In the genomic region with DNA sequence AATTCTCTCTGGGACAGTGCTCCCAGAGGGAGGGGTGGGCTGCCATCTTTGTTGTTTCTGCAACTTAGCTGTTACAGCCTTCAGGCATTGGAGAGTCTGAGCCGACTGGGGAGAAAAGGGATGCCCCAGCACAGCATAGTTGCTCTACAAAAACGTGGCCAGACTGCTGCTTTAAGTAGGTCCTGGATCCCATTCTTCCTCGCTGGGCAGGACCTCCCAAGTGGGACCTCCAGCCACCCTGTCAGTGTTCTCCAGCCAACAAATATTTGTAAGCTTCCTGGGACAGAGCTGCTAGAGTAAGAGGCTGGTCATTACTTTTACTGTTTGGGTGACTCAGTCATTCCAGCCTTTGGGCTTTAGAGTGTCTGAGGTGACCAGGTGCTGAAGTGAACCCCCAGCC, we compare ENCODE assay signal across 26 cellular contexts.
"Had no signal": no experiment of that assay in that cellular context is flagged by ENCODE, and none has a peak within 500 bp of the region (broad histone marks: within the 10 kb centered on the region; RNA-seq: fewer than 3 reads in every experiment).

No MANE protein-coding gene starts in this region.

- H3K9ac ChIP-seq: neural progenitor cell had no signal

- H3K36me3 ChIP-seq: left lung, lower lobe of right lung, neural progenitor cell, ovary, right atrium auricular region, right lobe of liver, tibial nerve, vagina had no signal

- H3K4me3 ChIP-seq: left lung, lower lobe of right lung, neural progenitor cell, ovary, right atrium auricular region, right lobe of liver, smooth muscle cell, tibial nerve, vagina had no signal

- H3K4me3 Mint-ChIP-seq: mesothelial cell of epicardium; naive B cell; natural killer cell; nephron progenitor cell; neural progenitor cell; stimulated activated memory B cell treated with anti-CD40 and anti-IgM and Interleukin-4, amounts not matched to agents 10 μg/mL and 1 μg/mL and 100 μg/mL, for 72 hours; stimulated activated naive CD8-positive, alpha-beta T cell treated with anti-CD3 and anti-CD28 coated beads, Interleukin-15, amount 100 ng/mL, for 72 hours; type B pancreatic cell had no signal

- H3K27ac ChIP-seq: left lung, lower lobe of right lung, neural progenitor cell, ovary, right atrium auricular region, right lobe of liver, tibial nerve, vagina had no signal

- ATAC-seq: left colon; left lung; lower lobe of right lung; natural killer cell; right lobe of liver; stimulated activated memory B cell treated with anti-CD40 and anti-IgM and Interleukin-4, amounts not matched to agents 10 μg/mL and 1 μg/mL and 100 μg/mL, for 72 hours had no signal

- DNase-seq: left colon; left lung; lower lobe of right lung; mammary epithelial cell; mesendoderm; naive B cell; natural killer cell; nephron progenitor cell; ovary; right lobe of liver; stimulated activated CD4-positive, alpha-beta T cell treated with anti-CD3 and anti-CD28 coated beads, Interleukin-1b, Interleukin-23, amount 100 ng/mL, for 48 hours; stimulated activated CD4-positive, alpha-beta T cell treated with anti-CD3 and anti-CD28 coated beads, Interleukin-2, amount 100 ng/mL, for 48 hours; stimulated activated CD4-positive, alpha-beta T cell treated with anti-CD3 and anti-CD28 coated beads, Interleukin-4, amount 100 ng/mL, for 4 hours; stimulated activated CD8-positive, alpha-beta memory T cell treated with anti-CD3 and anti-CD28 coated beads, Interleukin-4, amount 100 ng/mL, for 48 hours; stimulated activated naive CD4-positive, alpha-beta T cell treated with Interleukin-2 at 50 U/mL for 16 hours; stimulated activated naive CD8-positive, alpha-beta T cell treated with anti-CD3 and anti-CD28 coated beads, Interleukin-15, amount 100 ng/mL, for 72 hours; substantia nigra had no signal

- H3K4me1 Mint-ChIP-seq: mesothelial cell of epicardium; naive B cell; natural killer cell; nephron progenitor cell; neural progenitor cell; stimulated activated memory B cell treated with anti-CD40 and anti-IgM and Interleukin-4, amounts not matched to agents 10 μg/mL and 1 μg/mL and 100 μg/mL, for 72 hours; stimulated activated naive CD8-positive, alpha-beta T cell treated with anti-CD3 and anti-CD28 coated beads, Interleukin-15, amount 100 ng/mL, for 72 hours had no signal

- H2AFZ ChIP-seq: neural progenitor cell had no signal

- H3K4me1 ChIP-seq: left lung, lower lobe of right lung, neural progenitor cell, right atrium auricular region, right lobe of liver, tibial nerve, vagina had no signal

- H3K4me2 ChIP-seq: neural progenitor cell, smooth muscle cell had no signal

- H3K27me3 Mint-ChIP-seq: progenitor cell of endocrine pancreas, type B pancreatic cell had no signal

- H3K27me3 ChIP-seq: left lung, neural progenitor cell, ovary, right atrium auricular region, right lobe of liver, tibial nerve, vagina had no signal

- H3K36me3 Mint-ChIP-seq: natural killer cell; neural progenitor cell; stimulated activated memory B cell treated with anti-CD40 and anti-IgM and Interleukin-4, amounts not matched to agents 10 μg/mL and 1 μg/mL and 100 μg/mL, for 72 hours; type B pancreatic cell had no signal

- H3K9me3 ChIP-seq: ovary, right lobe of liver, vagina had no signal

- H3K27ac Mint-ChIP-seq: mesothelial cell of epicardium; naive B cell; natural killer cell; nephron progenitor cell; neural progenitor cell; progenitor cell of endocrine pancreas; stimulated activated memory B cell treated with anti-CD40 and anti-IgM and Interleukin-4, amounts not matched to agents 10 μg/mL and 1 μg/mL and 100 μg/mL, for 72 hours; type B pancreatic cell had no signal
